ENCODE assay signal across 1 cellular context in the genomic region with DNA sequence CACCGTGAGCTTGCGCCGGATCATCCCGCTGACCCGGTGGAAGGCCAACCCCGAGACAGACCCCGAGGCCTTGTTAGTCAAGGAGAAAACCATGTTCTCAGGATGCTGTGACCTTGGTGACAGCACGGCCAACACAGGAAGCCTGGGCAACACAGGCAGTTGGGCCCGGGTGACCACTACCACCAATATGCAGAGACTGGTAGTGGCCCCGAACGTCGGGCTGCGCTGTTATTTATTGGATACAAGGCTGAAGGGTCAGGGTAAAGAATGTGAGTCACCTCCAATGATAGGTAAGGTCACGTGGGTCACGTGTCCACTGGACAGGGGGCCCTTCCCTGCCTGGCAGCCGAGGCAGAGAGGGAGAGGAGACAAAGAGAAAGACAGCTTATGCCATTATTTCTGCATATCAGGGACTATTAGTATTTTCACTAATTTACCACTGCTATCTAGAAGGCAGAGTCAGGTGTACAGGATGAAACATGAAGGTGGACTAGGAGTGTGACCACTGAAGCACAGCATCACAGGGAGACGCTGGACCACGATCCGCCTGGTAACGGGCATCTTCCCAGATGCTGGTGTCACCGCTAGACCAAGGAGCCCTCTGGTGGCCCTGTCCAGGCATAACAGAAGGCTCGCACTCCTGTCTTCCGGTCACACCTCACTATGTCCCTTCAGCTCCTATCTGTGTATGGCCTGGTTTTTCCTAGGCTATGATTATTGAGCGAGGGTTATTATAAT.
TF ChIP-seq lines count a peak whose summit lies in the region.
"Not testable (repeated sequence)": the region's sequence is repeated elsewhere in the genome, so short reads cannot be mapped to it uniquely, and the experiment has no call there.

No MANE protein-coding gene starts in this region.

TF ChIP-seq in K562, 482 proteins besides CTCF, POLR2A, EP300 and RAD21:
- TF ChIP-seq KDM1A (IDR thresholded peaks at IDR 0.05): peak; percentile 22 to 52; a peak in 2 of 4 replicates
- TF ChIP-seq GABPA (tag; conservative IDR thresholded peaks at IDR 0.05; ENCODE audit: low read depth): peak; percentile 24; the same call in 1 of the 2 replicates
- TF ChIP-seq HDAC3 (IDR thresholded peaks at IDR 0.05; ENCODE audit: borderline replicate concordance, partially characterized antibody): peak; percentile 40
- TF ChIP-seq RB1 (IDR thresholded peaks at IDR 0.05; ENCODE audit: low read depth): peak; percentile 60; the same call in 1 of the 2 replicates
- TF ChIP-seq RFX1 (IDR thresholded peaks at IDR 0.05): 0 out of 2 replicates have a peak, but pooled peaks have one; percentile 20
- TF ChIP-seq, protein P1, sequence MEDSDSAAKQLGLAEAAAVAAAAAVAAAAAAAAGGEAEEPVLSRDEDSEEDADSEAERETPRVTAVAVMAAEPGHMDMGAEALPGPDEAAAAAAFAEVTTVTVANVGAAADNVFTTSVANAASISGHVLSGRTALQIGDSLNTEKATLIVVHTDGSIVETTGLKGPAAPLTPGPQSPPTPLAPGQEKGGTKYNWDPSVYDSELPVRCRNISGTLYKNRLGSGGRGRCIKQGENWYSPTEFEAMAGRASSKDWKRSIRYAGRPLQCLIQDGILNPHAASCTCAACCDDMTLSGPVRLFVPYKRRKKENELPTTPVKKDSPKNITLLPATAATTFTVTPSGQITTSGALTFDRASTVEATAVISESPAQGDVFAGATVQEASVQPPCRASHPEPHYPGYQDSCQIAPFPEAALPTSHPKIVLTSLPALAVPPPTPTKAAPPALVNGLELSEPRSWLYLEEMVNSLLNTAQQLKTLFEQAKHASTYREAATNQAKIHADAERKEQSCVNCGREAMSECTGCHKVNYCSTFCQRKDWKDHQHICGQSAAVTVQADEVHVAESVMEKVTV (CRISPR knock-in tag; IDR thresholded peaks at IDR 0.05): peak; percentile 56; the same call in 1 of the 2 replicates
- not testable (repeated sequence) for TF ChIP-seq ATF1 (CRISPR knock-in tag; IDR thresholded peaks at IDR 0.05)
- TF ChIP-seq ATF1 (tag; IDR thresholded peaks at IDR 0.05): peak; percentile 18; the same call in 1 of the 2 replicates
- TF ChIP-seq CTBP1 (IDR thresholded peaks at IDR 0.05; ENCODE audit: borderline replicate concordance): peak; percentile 89
- TF ChIP-seq ETV1 (tag; conservative IDR thresholded peaks at IDR 0.05; ENCODE audit: low read depth): peak; percentile 79
- TF ChIP-seq ELF1 (tag; IDR thresholded peaks at IDR 0.05): peak; percentile 43; the same call in 1 of the 2 replicates
- peak; percentile 84; the same call in 1 of the 2 replicates for TF ChIP-seq RREB1 (CRISPR knock-in tag; IDR thresholded peaks at IDR 0.05)
- TF ChIP-seq ETV5 (CRISPR knock-in tag; IDR thresholded peaks at IDR 0.05; ENCODE audit: low read depth): peak; percentile 65
- peak; percentile 25; the same call in 1 of the 2 replicates for TF ChIP-seq ATF7 (IDR thresholded peaks at IDR 0.05)
- peak; percentile 49; the same call in 1 of the 2 replicates for TF ChIP-seq STAG1 (CRISPR knock-in tag; IDR thresholded peaks at IDR 0.05; ENCODE audit: borderline replicate concordance)
- 0 out of 4 replicates have a peak, but pooled peaks of 1 of the 2 experiments have one; percentile 48 for TF ChIP-seq RCOR1 (IDR thresholded peaks at IDR 0.05; ENCODE audit: borderline replicate concordance in 1 of 2, low read depth in 2 of 2, low read length in 2 of 2)
- peak; percentile 58; the same call in 1 of the 2 replicates for TF ChIP-seq SMC3 (conservative IDR thresholded peaks at IDR 0.05; ENCODE audit: insufficient read depth, low read depth, low read length)
